In the genomic region with DNA sequence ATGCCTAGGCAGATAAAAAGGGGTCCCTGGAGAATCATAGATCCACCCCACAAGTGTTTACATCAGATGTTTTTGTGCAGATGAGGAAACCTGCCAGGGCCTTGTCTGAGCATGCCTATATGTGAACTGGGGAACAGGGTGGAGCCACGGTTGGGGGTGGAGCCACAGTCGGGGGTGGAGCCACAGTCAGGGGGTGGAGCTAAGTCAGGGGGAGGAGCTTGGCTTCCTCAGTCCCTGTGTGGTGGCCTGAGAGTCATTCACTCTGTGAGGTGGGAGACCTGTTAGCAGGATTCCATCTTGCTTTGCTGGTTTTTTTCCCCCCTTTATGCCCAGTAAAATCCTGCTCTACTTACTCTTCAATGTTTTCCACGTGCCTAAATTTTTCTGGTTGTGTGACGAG, we compare ENCODE assay signal across 9 cellular contexts. TPM values are rescaled to one million over a fixed set of nuclear protein-coding genes. Genes with fewer than 3 reads are reported as not detected.
DNase-seq lines count a peak whose midpoint lies in the region; ATAC-seq and TF ChIP-seq lines count a peak whose summit lies in the region.
"Had no signal": no experiment of that assay in that cellular context is flagged by ENCODE, and none has a peak within 500 bp of the region (broad histone marks: within the 10 kb centered on the region; RNA-seq: fewer than 3 reads in every experiment).

No MANE protein-coding gene starts in this region.

- WGBS in HUES64 = 77% methylated on average over 4 of the region's 4 CpGs
- 70 to 100% methylated on average over 1 to 4 of the region's 4 CpGs for WGBS in transverse colon (ENCODE audit: low coverage in 1 of 2), 2 donors

- no peaks in the 10 kb centered on the region for H3K27me3 ChIP-seq in HUES64 (ENCODE audit: insufficient read depth, low read length)
- no peaks in the 10 kb centered on the region for H3K27me3 ChIP-seq in transverse colon
- no peaks in the 10 kb centered on the region for H3K27me3 ChIP-seq in ascending aorta
- H3K27me3 ChIP-seq: heart right ventricle had no signal

- H3K4me1 ChIP-seq in HUES64 (ENCODE audit: insufficient read depth, low read length) = peaks cover 45% of the 10 kb centered on the region
- peaks cover 0 to 8% (median 0%) of the 10 kb centered on the region in 4 donors for H3K4me1 ChIP-seq in transverse colon
- no peaks in the 10 kb centered on the region for H3K4me1 ChIP-seq in ascending aorta

- no peak for TF ChIP-seq CTCF in transverse colon (IDR thresholded peaks at IDR 0.05)
- no peak for TF ChIP-seq CTCF in ascending aorta (IDR thresholded peaks at IDR 0.05)

- H3K4me3 ChIP-seq in HUES64 (ENCODE audit: low read length) (no peak overlapping the region), transverse colon (no peak overlapping the region), ascending aorta (no peak overlapping the region)
- H3K4me3 ChIP-seq: heart right ventricle had no signal

- H3K27ac ChIP-seq in HUES64 (ENCODE audit: low read depth, low read length) = peak overlapping the region; percentile 88
- no peak overlapping the region for H3K27ac ChIP-seq in transverse colon
- no peak overlapping the region for H3K27ac ChIP-seq in ascending aorta

- in situ Hi-C loops in transverse colon (cut with MboI; ENCODE audit: low pct_ligation_motif_present in 1 of 4, low pct_unique_long_range_greater_than_20kb in 1 of 4, low sequenced_read_pairs in 3 of 4) = no loop called here

- ATAC-seq in GM19035 (IDR thresholded peaks at IDR 0.05; ENCODE audit: unreplicated experiment) = peak; percentile 66
- peak; percentile 48 for ATAC-seq in sciatic nerve

- H3K9ac ChIP-seq in HUES64 (ENCODE audit: low read depth, low read length) = peak overlapping the region; percentile 42; the same call in 1 of the 2 replicates

- H3K9me3 ChIP-seq in HUES64 (ENCODE audit: insufficient read depth, low read depth, low read length) (no peaks in the 10 kb centered on the region), transverse colon (no peaks in the 10 kb centered on the region), ascending aorta (no peaks in the 10 kb centered on the region)
- H3K9me3 ChIP-seq: heart right ventricle had no signal

- no peak for TF ChIP-seq EP300 in transverse colon (IDR thresholded peaks at IDR 0.05; ENCODE audit: low read depth)

- intact Hi-C loops in sciatic nerve (cut with DNase I) = no loop called here
- intact Hi-C loops in transverse colon (cut with DNase I; ENCODE audit: low total_unique reads) = no loop called here
- intact Hi-C loops in ascending aorta (cut with DNase I) = no loop called here

- peak; percentile 19 for DNase-seq in activated naive CD4-positive, alpha-beta T cell treated with anti-CD3 and anti-CD28 coated beads, Interleukin-2, amount 50 U/mL, for 16 hours
- DNase-seq in sciatic nerve (ENCODE audit: low spot score) (no peak), transverse colon (no peak), SK-N-DZ (ENCODE audit: low spot score) (no peak), NCI-H2227 treated with DMSO at 0.1 percent for 48 hours (lab: John Stamatoyannopoulos, UW) (no peak), ascending aorta (ENCODE audit: low spot score in 2 of 2) (no peak)
- DNase-seq: heart right ventricle had no signal

- no peak for TF ChIP-seq POLR2A in transverse colon (IDR thresholded peaks at IDR 0.05)

- H3K36me3 ChIP-seq in HUES64 (ENCODE audit: insufficient read depth, low read length) (no peaks in the 10 kb centered on the region), transverse colon (no peaks in the 10 kb centered on the region), ascending aorta (no peaks in the 10 kb centered on the region)
- H3K36me3 ChIP-seq: heart right ventricle had no signal

RNA-seq across cellular contexts. Expression of a gene that starts 57.8 kb away (rescaled TPM):
- 4.2 TPM for polyA plus RNA-seq in HUES64 (2013, experiment 1 of 2)
- 4.4 TPM for polyA plus RNA-seq in HUES64 (2013, experiment 2 of 2)
- total RNA-seq in sciatic nerve (221 TPM), transverse colon (100 to 1,000 TPM in 2 of 4 donors, 10 to 100 TPM in 2; 63.2 to 179 (median 98.5) TPM), ascending aorta (343 TPM)
- polyA plus RNA-seq in SK-N-DZ (2014; cell fraction: cytosol; rRNA removed) = 0.49 and 0.83 TPM in 2 replicates
- polyA plus RNA-seq in SK-N-DZ (2014; cell fraction: nucleus; rRNA removed) = 0.53 and 1.6 TPM in 2 replicates
